27 cellular contexts compared by ENCODE assay signal in genomic region chr5:31722111-31722510, GRCh38.
"Had no signal": no experiment of that assay in that cellular context is flagged by ENCODE, and none has a peak within 500 bp of the region (broad histone marks: within the 10 kb centered on the region; RNA-seq: fewer than 3 reads in every experiment).

No MANE protein-coding gene starts in this region.

- H3K27me3 ChIP-seq: neural progenitor cell, pancreas, right lobe of liver, sigmoid colon, suprapubic skin, testis, tibial artery, transverse colon, upper lobe of right lung, uterus had no signal

- H3K4me1 ChIP-seq: neural progenitor cell, pancreas, prostate gland, right lobe of liver, sigmoid colon, suprapubic skin, testis, transverse colon, upper lobe of right lung, uterus had no signal

- FAIRE-seq: pancreas, small intestine had no signal

- DNase-seq: naive B cell; naive thymus-derived CD8-positive, alpha-beta T cell; occipital lobe; pancreas; retina; right cardiac atrium; right lobe of liver; sigmoid colon; small intestine; stimulated activated CD4-positive, alpha-beta T cell treated with anti-CD3 and anti-CD28 coated beads, Interleukin-15, amount 100 ng/mL, for 24 hours; stimulated activated CD4-positive, alpha-beta T cell treated with anti-CD3 and anti-CD28 coated beads, Interleukin-2, amount 100 ng/mL, for 24 hours; stimulated activated CD4-positive, alpha-beta T cell treated with anti-CD3 and anti-CD28 coated beads, Interleukin-2, amount 100 ng/mL, for 48 hours; stimulated activated CD4-positive, alpha-beta T cell treated with anti-CD3 and anti-CD28 coated beads, Interleukin-4, amount 100 ng/mL, for 24 hours; stimulated activated naive CD4-positive, alpha-beta T cell; stimulated activated naive CD8-positive, alpha-beta T cell treated with anti-CD3 and anti-CD28 coated beads, Interleukin-15, amount 100 ng/mL, for 72 hours; stimulated activated naive CD8-positive, alpha-beta T cell treated with anti-CD3 and anti-CD28 coated beads, Interleukin-15, Interleukin-2, amounts not matched to agents 100 U/mL and 50 U/mL, for 24 hours; substantia nigra; testis; tibial artery; transverse colon; upper lobe of right lung; uterus had no signal

- H3K4me3 ChIP-seq: neural progenitor cell, pancreas, prostate gland, right lobe of liver, sigmoid colon, suprapubic skin, testis, tibial artery, transverse colon, upper lobe of right lung, uterus had no signal

- ATAC-seq: naive thymus-derived CD8-positive, alpha-beta T cell; natural killer cell treated with Interleukin-12 subunit alpha and Interleukin-12 subunit beta and Interleukin-15 and Interleukin-18, amount 100 ng/mL, for 72 hours; pancreas; right lobe of liver; stimulated activated memory B cell treated with anti-CD40 and anti-IgM and Interleukin-4, amounts not matched to agents 10 μg/mL and 1 μg/mL and 100 μg/mL, for 72 hours; stimulated activated naive CD8-positive, alpha-beta T cell treated with anti-CD3 and anti-CD28 coated beads, Interleukin-15, amount 100 ng/mL, for 72 hours; stimulated activated naive CD8-positive, alpha-beta T cell treated with anti-CD3 and anti-CD28 coated beads, Interleukin-15, Interleukin-2, amounts not matched to agents 100 U/mL and 50 U/mL, for 24 hours; upper lobe of right lung had no signal

- H3K27ac ChIP-seq: neural progenitor cell, pancreas, prostate gland, right lobe of liver, sigmoid colon, suprapubic skin, testis, tibial artery, transverse colon, upper lobe of right lung, uterus had no signal

- H3K36me3 ChIP-seq: neural progenitor cell, pancreas, prostate gland, right lobe of liver, sigmoid colon, suprapubic skin, tibial artery, transverse colon, upper lobe of right lung, uterus had no signal

- H3K9me3 ChIP-seq: pancreas, prostate gland, right lobe of liver, sigmoid colon, suprapubic skin, testis, tibial artery, transverse colon, upper lobe of right lung, uterus had no signal

- H3K9ac ChIP-seq: neural progenitor cell had no signal

- H3K4me2 ChIP-seq: neural progenitor cell had no signal

- H2AFZ ChIP-seq: neural progenitor cell had no signal
